19 cellular contexts compared by ENCODE assay signal in genomic region chr12:115209230-115209629, GRCh38.
"Had no signal": no experiment of that assay in that cellular context is flagged by ENCODE, and none has a peak within 500 bp of the region (broad histone marks: within the 10 kb centered on the region; RNA-seq: fewer than 3 reads in every experiment).

No MANE protein-coding gene starts in this region.

- H3K27me3 ChIP-seq: cardiac muscle cell, dorsolateral prefrontal cortex, suprapubic skin had no signal

- H3K4me1 Mint-ChIP-seq: activated B cell treated with CpG ODN at 0.5 μM for 24 hours; activated CD4-positive, alpha-beta memory T cell treated with anti-CD3 and anti-CD28 coated beads, Interleukin-2, amount 10 ng/mL, durations not matched to agents 7 days and 5 days; activated CD8-positive, alpha-beta memory T cell treated with anti-CD3 and anti-CD28 coated beads, Interleukin-2, amount 10 ng/mL, durations not matched to agents 7 days and 5 days; memory B cell; natural killer cell had no signal

- H3K27ac ChIP-seq: cardiac muscle cell, dorsolateral prefrontal cortex, left ventricle myocardium inferior, suprapubic skin had no signal

- H3K27ac Mint-ChIP-seq: activated B cell treated with CpG ODN at 0.5 μM for 24 hours; activated CD4-positive, alpha-beta memory T cell treated with anti-CD3 and anti-CD28 coated beads, Interleukin-2, amount 10 ng/mL, durations not matched to agents 7 days and 5 days; activated CD8-positive, alpha-beta memory T cell treated with anti-CD3 and anti-CD28 coated beads, Interleukin-2, amount 10 ng/mL, durations not matched to agents 7 days and 5 days; activated T-cell treated with anti-CD3 and anti-CD28 coated beads, Interleukin-2, amount 50 U/mL, for 24 hours; memory B cell; natural killer cell; stimulated activated naive CD8-positive, alpha-beta T cell treated with anti-CD3 and anti-CD28 coated beads, Interleukin-15, Interleukin-2, amounts not matched to agents 100 ng/mL and 50 ng/mL, for 24 hours had no signal

- ATAC-seq: activated CD8-positive, alpha-beta memory T cell treated with anti-CD3 and anti-CD28 coated beads, Interleukin-2, amount 10 ng/mL, durations not matched to agents 7 days and 5 days; natural killer cell; Right ventricle myocardium inferior had no signal

- DNase-seq: activated B cell treated with CpG ODN at 0.5 μM for 24 hours; activated CD4-positive, alpha-beta memory T cell treated with anti-CD3 and anti-CD28 coated beads, Interleukin-2, amount 10 ng/mL, durations not matched to agents 7 days and 5 days; activated CD4-positive, alpha-beta T cell treated with anti-CD3 and anti-CD28 coated beads for 4 hours; activated CD8-positive, alpha-beta memory T cell treated with anti-CD3 and anti-CD28 coated beads, Interleukin-2, amount 10 ng/mL, durations not matched to agents 7 days and 5 days; activated naive CD4-positive, alpha-beta T cell treated with anti-CD3 and anti-CD28 coated beads, Interleukin-2, amount 50 U/mL, for 16 hours; activated T-cell treated with anti-CD3 and anti-CD28 coated beads, Interleukin-2, amount 50 U/mL, for 24 hours; dorsolateral prefrontal cortex; foreskin melanocyte; kidney glomerular epithelial cell; left ventricle myocardium inferior; natural killer cell; occipital lobe; posterior cingulate gyrus; stimulated activated CD4-positive, alpha-beta T cell treated with anti-CD3 and anti-CD28 coated beads, Interleukin-2, amount 100 ng/mL, for 24 hours had no signal

- H3K36me3 ChIP-seq: cardiac muscle cell, left ventricle myocardium inferior, suprapubic skin had no signal

- H3K4me3 Mint-ChIP-seq: activated B cell treated with CpG ODN at 0.5 μM for 24 hours; activated CD4-positive, alpha-beta memory T cell treated with anti-CD3 and anti-CD28 coated beads, Interleukin-2, amount 10 ng/mL, durations not matched to agents 7 days and 5 days; activated CD8-positive, alpha-beta memory T cell treated with anti-CD3 and anti-CD28 coated beads, Interleukin-2, amount 10 ng/mL, durations not matched to agents 7 days and 5 days; activated T-cell treated with anti-CD3 and anti-CD28 coated beads, Interleukin-2, amount 50 U/mL, for 24 hours; memory B cell; natural killer cell; stimulated activated naive CD8-positive, alpha-beta T cell treated with anti-CD3 and anti-CD28 coated beads, Interleukin-15, Interleukin-2, amounts not matched to agents 100 ng/mL and 50 ng/mL, for 24 hours had no signal

- H3K9me3 ChIP-seq: suprapubic skin had no signal

- H3K36me3 Mint-ChIP-seq: activated CD8-positive, alpha-beta memory T cell treated with anti-CD3 and anti-CD28 coated beads, Interleukin-2, amount 10 ng/mL, durations not matched to agents 7 days and 5 days; memory B cell; natural killer cell had no signal

- H3K4me3 ChIP-seq: cardiac muscle cell, dorsolateral prefrontal cortex, left ventricle myocardium inferior, suprapubic skin had no signal

- H3K27me3 Mint-ChIP-seq: activated B cell treated with CpG ODN at 0.5 μM for 24 hours; activated CD4-positive, alpha-beta memory T cell treated with anti-CD3 and anti-CD28 coated beads, Interleukin-2, amount 10 ng/mL, durations not matched to agents 7 days and 5 days; activated CD8-positive, alpha-beta memory T cell treated with anti-CD3 and anti-CD28 coated beads, Interleukin-2, amount 10 ng/mL, durations not matched to agents 7 days and 5 days; activated T-cell treated with anti-CD3 and anti-CD28 coated beads, Interleukin-2, amount 50 U/mL, for 24 hours had no signal
